Comparison of ENCODE assay signal across 8 cellular contexts in genomic region chr2:241686322-241686648, GRCh38. TPM values are rescaled to one million over a fixed set of nuclear protein-coding genes. Genes with fewer than 3 reads are reported as not detected.
A peak's percentile ranks its signal among the peaks of the same experiment; 100 is the strongest.
DNase-seq lines count a peak whose midpoint lies in the region; ATAC-seq, FAIRE-seq and TF ChIP-seq lines count a peak whose summit lies in the region.

No MANE protein-coding gene starts in this region.

- H3K9me1 ChIP-seq in endothelial cell of umbilical vein (replicated peaks; ENCODE audit: control insufficient read depth, extremely low read depth, insufficient read depth, low read length): no peaks in the 10 kb centered on the region

- no CpG with 5 or more reads among the region's 37 CpGs for WGBS in neuronal stem cell (ENCODE audit: extremely low coverage in 2 of 2, insufficient read length in 2 of 2, insufficient replicate concordance in 1 of 2), 2 donors

- H3K4me2 ChIP-seq in PC-3 (ENCODE audit: low read length) (peak overlapping the region; percentile 87), endothelial cell of umbilical vein (ENCODE audit: insufficient read depth, low read length) (peak overlapping the region; percentile 93), neuronal stem cell (ENCODE audit: insufficient read depth, low read length, poor library complexity, severe bottlenecking) (peak overlapping the region; percentile 90)

- no peak overlapping the region for H3K4ac ChIP-seq in neuronal stem cell (ENCODE audit: low read length)

- H3K18ac ChIP-seq in neuronal stem cell (ENCODE audit: low read length): peak overlapping the region; percentile 99

- CTCF ChIA-PET in PC-3 (lab: Charles Lee): no interaction called here
- CTCF ChIA-PET in endothelial cell of umbilical vein (lab: Charles Lee): interaction anchor here (0.6 to 1.4 kb wide), 8 partner anchors 15 to 207 kb away, joined by 3 to 5 read pairs (median 4); partner anchors contain the start of genes D2HGDH and ING5

- H3K79me2 ChIP-seq in PC-3 (ENCODE audit: low read length) (peaks cover 67% of the 10 kb centered on the region), endothelial cell of umbilical vein (ENCODE audit: control insufficient read depth, insufficient read depth, low read length) (peaks cover 48% of the 10 kb centered on the region)

- H3K4me3 ChIP-seq in PC-3 (ENCODE audit: low read length) (peak overlapping the region; percentile 96), endothelial cell of umbilical vein (replicated peaks in 1 of 3; ENCODE audit: insufficient read depth in 1 of 3, low read depth in 1 of 3, low read length in 3 of 3) (peak overlapping the region; percentile 90 to 93 (median 92)), neuronal stem cell (ENCODE audit: low read length in 2 of 2) (peak overlapping the region; percentile 100)

- dilution Hi-C loops in endothelial cell of umbilical vein (cut with MboI; ENCODE audit: extremely low pct_ligation_motif_present, low sequenced_read_pairs): no loop called here

- BruUV-seq in PC-3 (replicated peaks; lab: Mats Ljungman, UMichigan) (no TSS peak), endothelial cell of umbilical vein (replicated peaks; lab: Mats Ljungman, UMichigan) (no TSS peak)

- TF ChIP-seq POLR2A in endothelial cell of umbilical vein (IDR thresholded peaks at IDR 0.05; ENCODE audit: low read depth, low read length): no peak

- H2AFZ ChIP-seq in PC-3 (ENCODE audit: low read length) (peak overlapping the region; percentile 85), endothelial cell of umbilical vein (ENCODE audit: low read depth, low read length) (peak overlapping the region; percentile 93), neuronal stem cell (ENCODE audit: low read length) (peak overlapping the region; percentile 96)

- DNase-seq in PC-3: no peak
- DNase-seq in endothelial cell of umbilical vein (ENCODE audit: low read depth, low spot score): no peak
- no peak for DNase-seq in neuronal stem cell (ENCODE audit: low spot score)
- no peak for DNase-seq in DMS53 (lab: John Stamatoyannopoulos, UW)
- no peak for DNase-seq in NCI-H1436 (lab: John Stamatoyannopoulos, UW)
- DNase-seq in NK-92 (lab: John Stamatoyannopoulos, UW; ENCODE audit: unreplicated experiment): no peak

- POLR2A ChIA-PET in PC-3 (lab: Charles Lee; ENCODE audit: unreplicated experiment): interaction anchor here (0.6 to 1.0 kb wide), 4 partner anchors 11 to 55 kb away, joined by 3 to 5 read pairs (median 4); partner anchors contain the start of gene ING5
- POLR2A ChIA-PET in endothelial cell of umbilical vein (lab: Charles Lee): interaction anchor here (1.6 kb wide), 1 partner anchor 15 kb away, joined by 6 read pairs; the partner anchor contains the start of gene ING5

- H3K14ac ChIP-seq in neuronal stem cell (ENCODE audit: low read length): no peak overlapping the region

- H3K27ac ChIP-seq in C4-2B: peak overlapping the region; percentile 99
- H3K27ac ChIP-seq in PC-3 (ENCODE audit: low read length): peak overlapping the region; percentile 49
- peak overlapping the region; percentile 71 for H3K27ac ChIP-seq in endothelial cell of umbilical vein (ENCODE audit: insufficient read depth, low read depth, low read length)
- H3K27ac ChIP-seq in neuronal stem cell (replicated peaks; ENCODE audit: low read length): peak overlapping the region; percentile 66

- no peaks in the 10 kb centered on the region for H3K9me2 ChIP-seq in PC-3 (replicated peaks; ENCODE audit: low read length)

- no peak overlapping the region for H3K23ac ChIP-seq in neuronal stem cell (ENCODE audit: low read depth, low read length, poor library complexity)

- H4K20me1 ChIP-seq in PC-3 (ENCODE audit: low read length) (no peaks in the 10 kb centered on the region), endothelial cell of umbilical vein (replicated peaks; ENCODE audit: control insufficient read depth, extremely low read depth, insufficient read depth, low read length) (no peaks in the 10 kb centered on the region)

- no peak overlapping the region for H4K8ac ChIP-seq in neuronal stem cell (ENCODE audit: low read depth, low read length)

- H4K91ac ChIP-seq in neuronal stem cell (ENCODE audit: low read depth, low read length, poor library complexity): no peak overlapping the region

- H3K4me1 ChIP-seq in PC-3 (ENCODE audit: insufficient read depth, low read length) (peaks cover 21% of the 10 kb centered on the region), endothelial cell of umbilical vein (ENCODE audit: control insufficient read depth, extremely low read depth, insufficient read depth, low read length) (peaks cover 17% of the 10 kb centered on the region), neuronal stem cell (ENCODE audit: control insufficient read depth in 2 of 2, insufficient read depth in 1 of 2, low read depth in 1 of 2, low read length in 2 of 2) (peaks cover 3 to 13% of the 10 kb centered on the region in 2 donors)

- no peak overlapping the region for H2AK5ac ChIP-seq in neuronal stem cell (ENCODE audit: low read depth, low read length)

- no peak overlapping the region for H2BK15ac ChIP-seq in neuronal stem cell (ENCODE audit: low read length)

- H3K27me3 ChIP-seq in PC-3 (ENCODE audit: low read length): no peaks in the 10 kb centered on the region
- no peaks in the 10 kb centered on the region for H3K27me3 ChIP-seq in endothelial cell of umbilical vein (ENCODE audit: control insufficient read depth in 2 of 2, insufficient read depth in 2 of 2, low read length in 2 of 2)
- H3K27me3 ChIP-seq in neuronal stem cell (ENCODE audit: control insufficient read depth in 3 of 3, insufficient read depth in 3 of 3, low read depth in 1 of 3, low read length in 3 of 3): no peaks in the 10 kb centered on the region

- peak; percentile 8 for ATAC-seq in GM21737 (IDR thresholded peaks at IDR 0.05; ENCODE audit: unreplicated experiment)
- ATAC-seq in PC-3: peak; percentile 11

- no peak for TF ChIP-seq CTCF in C4-2B (conservative IDR thresholded peaks at IDR 0.05)
- TF ChIP-seq CTCF in PC-3 (conservative IDR thresholded peaks at IDR 0.05; ENCODE audit: low read depth, low read length): no peak
- no peak for TF ChIP-seq CTCF in endothelial cell of umbilical vein (IDR thresholded peaks at IDR 0.05; ENCODE audit: extremely low read depth in 1 of 2, insufficient read depth in 1 of 2, low read depth in 1 of 2, low read length in 2 of 2)

- H2BK120ac ChIP-seq in neuronal stem cell (ENCODE audit: low read depth, low read length): no peak overlapping the region

- H3K79me1 ChIP-seq in neuronal stem cell (ENCODE audit: low read depth, low read length): peaks cover 5% of the 10 kb centered on the region

- H3F3A ChIP-seq in PC-3 (ENCODE audit: low read length, unreplicated experiment): no peaks in the 10 kb centered on the region

- H2BK5ac ChIP-seq in neuronal stem cell (ENCODE audit: low read length): no peak overlapping the region

- H3K9me3 ChIP-seq in PC-3 (ENCODE audit: low read length) (no peaks in the 10 kb centered on the region), endothelial cell of umbilical vein (replicated peaks; ENCODE audit: control insufficient read depth, insufficient read depth, low read length) (no peaks in the 10 kb centered on the region), neuronal stem cell (replicated peaks in 1 of 2; ENCODE audit: control insufficient read depth in 2 of 2, insufficient read depth in 1 of 2, low read depth in 1 of 2, low read length in 2 of 2) (no peaks in the 10 kb centered on the region)

- peak overlapping the region; percentile 99 for H3K9ac ChIP-seq in PC-3 (ENCODE audit: low read length)
- peak overlapping the region; percentile 71 for H3K9ac ChIP-seq in endothelial cell of umbilical vein (replicated peaks; ENCODE audit: extremely low read depth, insufficient read depth, low read length)
- peak overlapping the region; percentile 94 for H3K9ac ChIP-seq in neuronal stem cell (ENCODE audit: low read depth, low read length, poor library complexity)

- intact Hi-C loops in PC-3 (cut with micrococcal nuclease) (loop anchor here (2.0 kb wide), 1 partner anchor 17 kb away; the partner anchor contains the start of gene ING5), endothelial cell of umbilical vein (cut with micrococcal nuclease) (loop anchor here (1.0 to 5.0 kb wide), 6 partner anchors 15 to 330 kb away; partner anchors contain the start of genes ATG4B, D2HGDH, FARP2 and THAP4)

- H2BK12ac ChIP-seq in neuronal stem cell (ENCODE audit: low read length): no peak overlapping the region

- no peak for FAIRE-seq in endothelial cell of umbilical vein (lab: Jason Lieb, UNC)

- H3K36me3 ChIP-seq in PC-3 (ENCODE audit: low read depth, low read length): peaks cover 29% of the 10 kb centered on the region
- peaks cover 6 to 15% of the 10 kb centered on the region in 2 experiments for H3K36me3 ChIP-seq in endothelial cell of umbilical vein (ENCODE audit: control insufficient read depth in 2 of 2, extremely low read depth in 1 of 2, insufficient read depth in 2 of 2, low read length in 2 of 2)
- peaks cover 28 to 64% of the 10 kb centered on the region in 2 donors for H3K36me3 ChIP-seq in neuronal stem cell (replicated peaks in 1 of 2; ENCODE audit: control insufficient read depth in 2 of 2, insufficient read depth in 2 of 2, low read length in 2 of 2)

RNA-seq across cellular contexts. Expression of gene DTYMK, which starts 0.3 kb away (rescaled TPM):
- total RNA-seq in PC-3 (2014; rRNA removed) (130 and 155 TPM in 2 replicates), endothelial cell of umbilical vein (91.9 and 104 TPM in 2 replicates)
- polyA plus RNA-seq in endothelial cell of umbilical vein: 61.6 and 67.0 TPM in 2 replicates
- polyA plus RNA-seq in endothelial cell of umbilical vein (2011; cell fraction: cytosol; rRNA removed): 76.1 and 84.6 TPM in 2 replicates
- polyA plus RNA-seq in endothelial cell of umbilical vein (2011; cell fraction: nucleus; rRNA removed): 47.0 and 54.2 TPM in 2 replicates
- polyA plus RNA-seq in endothelial cell of umbilical vein (2012): 45.6 and 65.1 TPM in 2 replicates
- 15.9 and 28.6 TPM in 2 replicates for polyA minus RNA-seq in endothelial cell of umbilical vein
- polyA minus RNA-seq in endothelial cell of umbilical vein (2011; cell fraction: cytosol; rRNA and poly(A)+ RNA removed): 29.3 TPM
- 16.8 and 17.0 TPM in 2 replicates for polyA minus RNA-seq in endothelial cell of umbilical vein (2011; cell fraction: nucleus; rRNA and poly(A)+ RNA removed)
- polyA plus RNA-seq in neuronal stem cell (2013, experiment 1 of 2): 62.1 TPM
- 62.7 TPM for polyA plus RNA-seq in neuronal stem cell (2013, experiment 2 of 2)

RNA-seq across cellular contexts. Expression of gene ING5, which starts 15.6 kb away (rescaled TPM):
- total RNA-seq in PC-3 (2014; rRNA removed) (30.2 and 32.1 TPM in 2 replicates), endothelial cell of umbilical vein (24.5 and 30.5 TPM in 2 replicates)
- 32.4 and 33.4 TPM in 2 replicates for polyA plus RNA-seq in endothelial cell of umbilical vein
- polyA plus RNA-seq in endothelial cell of umbilical vein (2011; cell fraction: cytosol; rRNA removed): 32.9 and 34.1 TPM in 2 replicates
- polyA plus RNA-seq in endothelial cell of umbilical vein (2011; cell fraction: nucleus; rRNA removed): 56.7 and 66.7 TPM in 2 replicates
- 18.4 and 21.0 TPM in 2 replicates for polyA plus RNA-seq in endothelial cell of umbilical vein (2012)
- polyA minus RNA-seq in endothelial cell of umbilical vein: 25.6 and 28.3 TPM in 2 replicates
- polyA minus RNA-seq in endothelial cell of umbilical vein (2011; cell fraction: cytosol; rRNA and poly(A)+ RNA removed): 9.2 TPM
- polyA minus RNA-seq in endothelial cell of umbilical vein (2011; cell fraction: nucleus; rRNA and poly(A)+ RNA removed): 20.2 and 24.6 TPM in 2 replicates
- polyA plus RNA-seq in neuronal stem cell (2013, experiment 1 of 2): 25.2 TPM
- 27.0 TPM for polyA plus RNA-seq in neuronal stem cell (2013, experiment 2 of 2)

RNA-seq across cellular contexts. Expression of gene D2HGDH, which starts 48.1 kb away (rescaled TPM):
- 28.5 and 51.2 TPM in 2 replicates for total RNA-seq in PC-3 (2014; rRNA removed)
- 22.3 and 27.9 TPM in 2 replicates for total RNA-seq in endothelial cell of umbilical vein
- polyA plus RNA-seq in endothelial cell of umbilical vein: 22.3 and 34.5 TPM in 2 replicates
- polyA plus RNA-seq in endothelial cell of umbilical vein (2011; cell fraction: cytosol; rRNA removed): 6.5 and 11.2 TPM in 2 replicates
- polyA plus RNA-seq in endothelial cell of umbilical vein (2011; cell fraction: nucleus; rRNA removed): 157 and 189 TPM in 2 replicates
- 17.8 and 28.8 TPM in 2 replicates for polyA plus RNA-seq in endothelial cell of umbilical vein (2012)
- polyA minus RNA-seq in endothelial cell of umbilical vein: 10.6 and 14.5 TPM in 2 replicates
- polyA minus RNA-seq in endothelial cell of umbilical vein (2011; cell fraction: cytosol; rRNA and poly(A)+ RNA removed): 3.1 TPM
- 24.5 and 39.8 TPM in 2 replicates for polyA minus RNA-seq in endothelial cell of umbilical vein (2011; cell fraction: nucleus; rRNA and poly(A)+ RNA removed)
- 5.2 TPM for polyA plus RNA-seq in neuronal stem cell (2013, experiment 1 of 2)
- 5.3 TPM for polyA plus RNA-seq in neuronal stem cell (2013, experiment 2 of 2)

RNA-seq across cellular contexts. Expression of gene ATG4B, which starts 48.8 kb away (rescaled TPM):
- total RNA-seq in PC-3 (2014; rRNA removed) (83.0 and 88.6 TPM in 2 replicates), endothelial cell of umbilical vein (83.6 and 85.6 TPM in 2 replicates)
- polyA plus RNA-seq in endothelial cell of umbilical vein: 113 and 142 TPM in 2 replicates
- 91.3 and 94.0 TPM in 2 replicates for polyA plus RNA-seq in endothelial cell of umbilical vein (2011; cell fraction: cytosol; rRNA removed)
- 287 and 314 TPM in 2 replicates for polyA plus RNA-seq in endothelial cell of umbilical vein (2011; cell fraction: nucleus; rRNA removed)
- 77.3 and 139 TPM in 2 replicates for polyA plus RNA-seq in endothelial cell of umbilical vein (2012)
- polyA minus RNA-seq in endothelial cell of umbilical vein: 124 and 157 TPM in 2 replicates
- polyA minus RNA-seq in endothelial cell of umbilical vein (2011; cell fraction: cytosol; rRNA and poly(A)+ RNA removed): 36.5 TPM
- 85.8 and 105 TPM in 2 replicates for polyA minus RNA-seq in endothelial cell of umbilical vein (2011; cell fraction: nucleus; rRNA and poly(A)+ RNA removed)
- 64.1 TPM for polyA plus RNA-seq in neuronal stem cell (2013, experiment 1 of 2)
- polyA plus RNA-seq in neuronal stem cell (2013, experiment 2 of 2): 62.1 TPM

RNA-seq across cellular contexts. Expression of gene THAP4, which starts 49.3 kb away (rescaled TPM):
- total RNA-seq in PC-3 (2014; rRNA removed) (75.1 and 102 TPM in 2 replicates), endothelial cell of umbilical vein (47.4 and 49.0 TPM in 2 replicates)
- 45.4 and 51.2 TPM in 2 replicates for polyA plus RNA-seq in endothelial cell of umbilical vein
- polyA plus RNA-seq in endothelial cell of umbilical vein (2011; cell fraction: cytosol; rRNA removed): 51.7 and 53.1 TPM in 2 replicates
- polyA plus RNA-seq in endothelial cell of umbilical vein (2011; cell fraction: nucleus; rRNA removed): 19.6 and 25.8 TPM in 2 replicates
- 51.4 and 55.2 TPM in 2 replicates for polyA plus RNA-seq in endothelial cell of umbilical vein (2012)
- 21.9 and 26.8 TPM in 2 replicates for polyA minus RNA-seq in endothelial cell of umbilical vein
- 28.1 TPM for polyA minus RNA-seq in endothelial cell of umbilical vein (2011; cell fraction: cytosol; rRNA and poly(A)+ RNA removed)
- polyA minus RNA-seq in endothelial cell of umbilical vein (2011; cell fraction: nucleus; rRNA and poly(A)+ RNA removed): 7.9 and 13.3 TPM in 2 replicates
- 54.6 TPM for polyA plus RNA-seq in neuronal stem cell (2013, experiment 1 of 2)
- 56.0 TPM for polyA plus RNA-seq in neuronal stem cell (2013, experiment 2 of 2)

Comparison
In these comparisons a context has a peak if more than half of its experiments do, and no peak if none do; other contexts are left out.
1. H3K27ac ChIP-seq: peak in every context shown above with its lines; median percentile 99 in C4-2B; 71 in endothelial cell of umbilical vein; 66 in neuronal stem cell; 49 in PC-3.